Comparison of ENCODE assay signal across 27 cellular contexts in the genomic region with DNA sequence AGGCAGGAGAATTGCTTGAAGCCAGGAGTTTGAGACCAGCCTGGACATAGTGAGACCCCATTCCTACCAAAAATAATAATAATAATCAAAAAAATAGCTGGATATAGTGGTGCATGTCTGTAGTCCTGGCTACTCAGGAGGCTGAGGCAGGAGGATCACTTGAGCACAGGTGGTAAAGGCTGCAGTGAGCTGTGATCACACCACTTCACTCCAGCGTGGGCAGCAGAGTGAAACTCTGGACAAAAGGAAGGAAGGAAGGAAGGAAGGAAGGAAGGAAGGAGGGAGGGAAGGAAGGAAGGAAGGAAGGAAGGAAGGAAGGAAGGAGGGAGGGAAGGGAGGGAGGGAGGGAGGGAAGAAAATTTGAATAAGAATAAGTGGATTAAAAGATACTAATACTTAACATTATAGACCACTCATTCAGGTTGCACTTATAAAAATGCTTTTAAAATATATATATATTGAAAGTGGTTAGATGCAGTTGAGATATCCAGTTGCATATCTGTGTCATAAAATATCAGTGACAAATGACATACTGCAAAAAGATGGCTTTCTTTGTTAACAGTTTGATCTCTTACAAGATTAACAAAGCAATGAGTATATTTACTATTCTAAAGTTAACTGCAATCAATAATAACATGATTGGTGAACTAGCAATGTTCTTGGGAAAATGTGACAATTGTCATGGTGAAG.
DNase-seq lines count a peak whose midpoint lies in the region; FAIRE-seq and TF ChIP-seq lines count a peak whose summit lies in the region.
"Had no signal": no experiment of that assay in that cellular context is flagged by ENCODE, and none has a peak within 500 bp of the region (broad histone marks: within the 10 kb centered on the region; RNA-seq: fewer than 3 reads in every experiment).

No MANE protein-coding gene starts in this region.

- H2AFZ ChIP-seq in astrocyte (ENCODE audit: low read depth, low read length): no peak overlapping the region

- no peaks in the 10 kb centered on the region for H4K20me1 ChIP-seq in astrocyte (ENCODE audit: insufficient read depth, low read length)
- H4K20me1 ChIP-seq: BLaER1 had no signal

- peak overlapping the region; percentile 41 for H3K27ac Mint-ChIP-seq in astrocyte (ENCODE audit: unreplicated experiment)
- H3K27ac Mint-ChIP-seq: CD14-positive monocyte; CD4-positive, alpha-beta memory T cell; CD4-positive, CD25-positive, alpha-beta regulatory T cell; CD8-positive, alpha-beta memory T cell had no signal

- H3K9me3 Mint-ChIP-seq in astrocyte (ENCODE audit: unreplicated experiment): peaks cover 2% of the 10 kb centered on the region

- intact Hi-C loops in A673 (cut with micrococcal nuclease; ENCODE audit: unreplicated experiment): loop anchor here (2.0 to 10.0 kb wide), 6 partner anchors 224 to 1644 kb away; a partner anchor contains a TSS

- H3K4me3 Mint-ChIP-seq in astrocyte (ENCODE audit: unreplicated experiment): no peak overlapping the region
- H3K4me3 Mint-ChIP-seq: CD14-positive monocyte; CD4-positive, alpha-beta memory T cell; CD4-positive, CD25-positive, alpha-beta regulatory T cell; CD8-positive, alpha-beta memory T cell had no signal

- CTCF ChIA-PET in A673 (lab: Charles Lee): interaction anchor here (0.5 to 0.9 kb wide), 2 partner anchors 492 to 774 kb away, joined by 3 to 4 read pairs; no protein-coding TSS in a partner anchor

- TF ChIP-seq CTCF in A673 (conservative IDR thresholded peaks at IDR 0.05; ENCODE audit: low read depth, low read length) (no peak), astrocyte (IDR thresholded peaks at IDR 0.05; ENCODE audit: insufficient read depth, low read depth, low read length) (no peak)

- FAIRE-seq in astrocyte (lab: Jason Lieb, UNC): no peak
- FAIRE-seq: A549, GM12878, GM12892, GM18507 had no signal

- POLR2A ChIA-PET in A673 (lab: Charles Lee; ENCODE audit: low non-redundant PET): no interaction called here

- H3K4me1 ChIP-seq in A673 (ENCODE audit: insufficient read depth, low read length, poor library complexity, severe bottlenecking) (peaks cover 21% of the 10 kb centered on the region), SJCRH30 (peaks cover 32% of the 10 kb centered on the region), astrocyte (ENCODE audit: insufficient read depth, low read length) (no peaks in the 10 kb centered on the region)
- H3K4me1 ChIP-seq: A549, BE2C had no signal

- H3K4me2 ChIP-seq in astrocyte (ENCODE audit: low read length): no peak overlapping the region
- H3K4me2 ChIP-seq: A549 had no signal

- H3K36me3 Mint-ChIP-seq in astrocyte (ENCODE audit: low read depth, unreplicated experiment): no peaks in the 10 kb centered on the region
- H3K36me3 Mint-ChIP-seq: CD14-positive monocyte; CD4-positive, alpha-beta memory T cell; CD4-positive, CD25-positive, alpha-beta regulatory T cell; CD8-positive, alpha-beta memory T cell had no signal

- H3K9ac ChIP-seq in astrocyte (ENCODE audit: low read length): no peak overlapping the region
- H3K9ac ChIP-seq: BLaER1 had no signal

- DNase-seq in A673 (ENCODE audit: low spot score) (peak; percentile 90), SJCRH30 (peak in 1 of 2 experiments; percentile 22), astrocyte (ENCODE audit: low read depth) (no peak), NCI-H2196 treated with DMSO at 0.1 percent for 48 hours (lab: John Stamatoyannopoulos, UW; ENCODE audit: unreplicated experiment) (no peak), HT-29 (ENCODE audit: low spot score) (no peak), A172 (ENCODE audit: low spot score) (no peak)
- DNase-seq: 8988T; ACHN; BE2C; C1 segment of cervical spinal cord; CD4-positive, alpha-beta memory T cell; CD4-positive, CD25-positive, alpha-beta regulatory T cell; CD8-positive, alpha-beta memory T cell; COR-L47; DMS 273 treated with DMSO at 0.1 percent for 48 hours; DMS153; DMS53; DMS79; DND-41; EL; GDM1 had no signal

- no peaks in the 10 kb centered on the region for H3K79me2 ChIP-seq in astrocyte (ENCODE audit: insufficient read depth, low read length)

- peak overlapping the region; percentile 8 for H3K4me3 ChIP-seq in A673 (ENCODE audit: low read depth, low read length, poor library complexity, severe bottlenecking)
- H3K4me3 ChIP-seq in SJCRH30: no peak overlapping the region
- no peak overlapping the region for H3K4me3 ChIP-seq in astrocyte (ENCODE audit: insufficient read depth, low read depth, low read length)
- H3K4me3 ChIP-seq: A549, BLaER1, GM12878 had no signal

- no peaks in the 10 kb centered on the region for H3K4me1 Mint-ChIP-seq in astrocyte (ENCODE audit: low read depth, unreplicated experiment)
- H3K4me1 Mint-ChIP-seq: CD14-positive monocyte; CD4-positive, alpha-beta memory T cell; CD4-positive, CD25-positive, alpha-beta regulatory T cell; CD8-positive, alpha-beta memory T cell had no signal

- no peaks in the 10 kb centered on the region for H3K27me3 Mint-ChIP-seq in astrocyte (ENCODE audit: low read depth, unreplicated experiment)
- H3K27me3 Mint-ChIP-seq: CD4-positive, alpha-beta memory T cell; CD4-positive, CD25-positive, alpha-beta regulatory T cell; CD8-positive, alpha-beta memory T cell had no signal

- BruUV-seq in A673 (replicated peaks; lab: Mats Ljungman, UMichigan): no TSS peak

- H3K36me3 ChIP-seq in A673 (ENCODE audit: insufficient read depth, low read length, poor library complexity, severe bottlenecking) (no peaks in the 10 kb centered on the region), SJCRH30 (no peaks in the 10 kb centered on the region), astrocyte (ENCODE audit: insufficient read depth, low read length) (no peaks in the 10 kb centered on the region)
- H3K36me3 ChIP-seq: BE2C, BLaER1 had no signal

- H3K9me3 ChIP-seq in A673 (ENCODE audit: low read depth, low read length, poor library complexity, severe bottlenecking): peaks cover 16% of the 10 kb centered on the region
- H3K9me3 ChIP-seq in SJCRH30 (replicated peaks): peaks cover 6% of the 10 kb centered on the region; the same call in 1 of the 2 replicates
- H3K9me3 ChIP-seq in astrocyte (ENCODE audit: insufficient read depth, low read depth, low read length): no peaks in the 10 kb centered on the region
- H3K9me3 ChIP-seq: BE2C, BLaER1 had no signal

- H3K27ac ChIP-seq in A673 (ENCODE audit: low read depth, low read length, poor library complexity, severe bottlenecking): peak overlapping the region; percentile 100
- peak overlapping the region; percentile 100 for H3K27ac ChIP-seq in SJCRH30
- H3K27ac ChIP-seq in astrocyte (ENCODE audit: low read depth, low read length): no peak overlapping the region
- H3K27ac ChIP-seq: A549, BLaER1 had no signal

- no peaks in the 10 kb centered on the region for H3K27me3 ChIP-seq in A673 (replicated peaks; ENCODE audit: insufficient read depth, low read depth, low read length, poor library complexity)
- no peaks in the 10 kb centered on the region for H3K27me3 ChIP-seq in SJCRH30
- no peaks in the 10 kb centered on the region for H3K27me3 ChIP-seq in astrocyte (ENCODE audit: insufficient read depth, low read length)
- H3K27me3 ChIP-seq: BE2C, BLaER1 had no signal
